Comparison of ENCODE assay signal across 19 cellular contexts in genomic region chr2:74387346-74387745, GRCh38. TPM values are rescaled to one million over a fixed set of nuclear protein-coding genes. Genes with fewer than 3 reads are reported as not detected.
DNase-seq lines count a peak whose midpoint lies in the region; ATAC-seq lines count a peak whose summit lies in the region.
"Had no signal": no experiment of that assay in that cellular context is flagged by ENCODE, and none has a peak within 500 bp of the region (broad histone marks: within the 10 kb centered on the region; RNA-seq: fewer than 3 reads in every experiment).

No MANE protein-coding gene starts in this region.

- H3K79me1 ChIP-seq in mesenchymal stem cell (replicated peaks; ENCODE audit: low read length, poor library complexity, severe bottlenecking): peaks cover 23% of the 10 kb centered on the region

- no peaks in the 10 kb centered on the region for H3K27me3 ChIP-seq in mesenchymal stem cell (ENCODE audit: control insufficient read depth in 1 of 2, insufficient read depth in 1 of 2, low read length in 2 of 2)
- H3K27me3 ChIP-seq: pancreas, stomach had no signal

- no peak overlapping the region for H3K4ac ChIP-seq in mesenchymal stem cell (ENCODE audit: low read depth in 1 of 2, low read length in 2 of 2)

- peaks cover 2 to 10% of the 10 kb centered on the region in 2 donors for H3K4me1 Mint-ChIP-seq in effector memory CD8-positive, alpha-beta T cell (ENCODE audit: low read depth in 2 of 2)

- no peak for ATAC-seq in GM19395 (IDR thresholded peaks at IDR 0.05; ENCODE audit: unreplicated experiment)
- no peak for ATAC-seq in GM18873 (IDR thresholded peaks at IDR 0.05; ENCODE audit: low FRiP score, unreplicated experiment)
- no peak for ATAC-seq in effector memory CD8-positive, alpha-beta T cell (replicated peaks)
- ATAC-seq: K562, pancreas had no signal

- no peak overlapping the region for H2BK120ac ChIP-seq in mesenchymal stem cell (ENCODE audit: low read depth, low read length)

- H3K27ac ChIP-seq in angular gyrus (ENCODE audit: low read depth, low read length) (peak overlapping the region; percentile 87), mesenchymal stem cell (ENCODE audit: low read length, poor library complexity, severe bottlenecking) (no peak overlapping the region)
- H3K27ac ChIP-seq: pancreas, stomach had no signal

- H3K4me3 Mint-ChIP-seq in effector memory CD8-positive, alpha-beta T cell: no peak overlapping the region
- H3K4me3 Mint-ChIP-seq: activated T-helper 1 cell treated with anti-CD3 and anti-CD28 coated beads, Interleukin-12 subunit alpha, Interleukin-12 subunit beta, Interleukin-2, Interleukin-4 antibody, amounts not matched to agents 30 ng/mL and 10 ng/mL and 1 ng/mL, durations not matched to agents 14 hours and 24 hours and 36 hours had no signal

- peak; percentile 41 for DNase-seq in AG08396 (ENCODE audit: low spot score)
- DNase-seq in GM03348 (ENCODE audit: low spot score): peak; percentile 54
- DNase-seq in mesenchymal stem cell: peak; percentile 31
- no peak for DNase-seq in stimulated activated CD4-positive, alpha-beta T cell treated with anti-CD3 and anti-CD28 coated beads, Interleukin-2, amount 100 ng/mL, for 24 hours
- DNase-seq in effector memory CD8-positive, alpha-beta T cell: no peak
- DNase-seq: activated CD4-positive, alpha-beta T cell treated with anti-CD3 and anti-CD28 coated beads, Interleukin-2, amount 50 U/mL, for 4 hours; amniotic stem cell; cortex of kidney; DMS153; left cardiac atrium; NCI-H1436; NCI-H345; pancreas; stomach had no signal

- no peak overlapping the region for H3K27ac Mint-ChIP-seq in effector memory CD8-positive, alpha-beta T cell
- H3K27ac Mint-ChIP-seq: activated T-helper 1 cell treated with anti-CD3 and anti-CD28 coated beads, Interleukin-12 subunit alpha, Interleukin-12 subunit beta, Interleukin-2, Interleukin-4 antibody, amounts not matched to agents 30 ng/mL and 10 ng/mL and 1 ng/mL, durations not matched to agents 14 hours and 24 hours and 36 hours had no signal

- H3K9me3 Mint-ChIP-seq in effector memory CD8-positive, alpha-beta T cell: no peaks in the 10 kb centered on the region
- H3K9me3 Mint-ChIP-seq: activated T-helper 1 cell treated with anti-CD3 and anti-CD28 coated beads, Interleukin-12 subunit alpha, Interleukin-12 subunit beta, Interleukin-2, Interleukin-4 antibody, amounts not matched to agents 30 ng/mL and 10 ng/mL and 1 ng/mL, durations not matched to agents 14 hours and 24 hours and 36 hours had no signal

- 91% methylated on average over 1 of the region's 1 CpG for WGBS in mesenchymal stem cell

- H3K27me3 Mint-ChIP-seq in effector memory CD8-positive, alpha-beta T cell: no peaks in the 10 kb centered on the region

- H2AK5ac ChIP-seq in mesenchymal stem cell (ENCODE audit: low read length, severe bottlenecking): no peak overlapping the region

- no peaks in the 10 kb centered on the region for H3K9me3 ChIP-seq in mesenchymal stem cell (ENCODE audit: control insufficient read depth, low read length)
- H3K9me3 ChIP-seq: pancreas, stomach had no signal

- H3K9ac ChIP-seq in mesenchymal stem cell (ENCODE audit: low read length): peak overlapping the region; percentile 52

- H2BK5ac ChIP-seq in mesenchymal stem cell (ENCODE audit: low read depth, low read length, poor library complexity, severe bottlenecking): no peak overlapping the region

- no peak overlapping the region for H3K18ac ChIP-seq in mesenchymal stem cell (ENCODE audit: low read depth in 1 of 2, low read length in 2 of 2)

- H3K4me2 ChIP-seq in mesenchymal stem cell (ENCODE audit: low read length, poor library complexity, severe bottlenecking): no peak overlapping the region

- peaks cover 7 to 10% of the 10 kb centered on the region in 2 experiments for H3K36me3 ChIP-seq in mesenchymal stem cell (ENCODE audit: control insufficient read depth in 1 of 2, insufficient read depth in 2 of 2, low read depth in 1 of 2, low read length in 2 of 2)
- H3K36me3 ChIP-seq: pancreas had no signal

- no peak overlapping the region for H4K91ac ChIP-seq in mesenchymal stem cell (ENCODE audit: low read length)

- H2AFZ ChIP-seq in mesenchymal stem cell (ENCODE audit: low read depth, low read length): no peak overlapping the region

- no peak overlapping the region for H2BK12ac ChIP-seq in mesenchymal stem cell (ENCODE audit: low read length in 2 of 2)

- H3K4me3 ChIP-seq in mesenchymal stem cell (ENCODE audit: insufficient read depth in 1 of 2, low read depth in 1 of 2, low read length in 2 of 2): peak overlapping the region in 1 of 2 experiments; percentile 17
- H3K4me3 ChIP-seq: K562, pancreas, stomach had no signal

- no peak overlapping the region for H2BK15ac ChIP-seq in mesenchymal stem cell (ENCODE audit: low read depth, poor library complexity, severe bottlenecking)

- H4K8ac ChIP-seq in mesenchymal stem cell (ENCODE audit: low read length): no peak overlapping the region

- peaks cover 1% of the 10 kb centered on the region for H3K4me1 ChIP-seq in mesenchymal stem cell (ENCODE audit: control insufficient read depth, insufficient read depth, low read depth, low read length)

- no peak overlapping the region for H3K14ac ChIP-seq in mesenchymal stem cell (ENCODE audit: low read length in 2 of 2)

- H3K23ac ChIP-seq in mesenchymal stem cell (ENCODE audit: low read length in 2 of 2): no peak overlapping the region

- H3K36me3 Mint-ChIP-seq in effector memory CD8-positive, alpha-beta T cell (ENCODE audit: insufficient read depth): peaks cover 9% of the 10 kb centered on the region

RNA-seq across cellular contexts. Expression of gene DCTN1, which starts 7.2 kb away (rescaled TPM):
- 188 TPM for polyA plus RNA-seq in mesenchymal stem cell (2013, experiment 1 of 2)
- 195 TPM for polyA plus RNA-seq in mesenchymal stem cell (2013, experiment 2 of 2)

RNA-seq across cellular contexts. Expression of gene C2orf81, which starts 34.1 kb away (rescaled TPM):
- polyA plus RNA-seq in mesenchymal stem cell (2013, experiment 1 of 2): 0.46 TPM
- polyA plus RNA-seq in mesenchymal stem cell (2013, experiment 2 of 2): 0.29 TPM

RNA-seq across cellular contexts. Expression of gene WDR54, which starts 34.2 kb away (rescaled TPM):
- polyA plus RNA-seq in mesenchymal stem cell (2013, experiment 1 of 2): 7.0 TPM
- polyA plus RNA-seq in mesenchymal stem cell (2013, experiment 2 of 2): 7.3 TPM

RNA-seq across cellular contexts. Expression of gene SLC4A5, which starts 44.1 kb away (rescaled TPM):
- polyA plus RNA-seq in mesenchymal stem cell (2013, experiment 1 of 2): 0.15 TPM
- 0.10 TPM for polyA plus RNA-seq in mesenchymal stem cell (2013, experiment 2 of 2)

RNA-seq across cellular contexts. Expression of gene RTKN, which starts 54.4 kb away (rescaled TPM):
- polyA plus RNA-seq in mesenchymal stem cell (2013, experiment 1 of 2): 8.7 TPM
- 8.2 TPM for polyA plus RNA-seq in mesenchymal stem cell (2013, experiment 2 of 2)

Comparison
In these comparisons a context has a peak if more than half of its experiments do, and no peak if none do; other contexts are left out.
1. DNase-seq: peak in AG08396 (single experiment), GM03348 (single experiment) and mesenchymal stem cell (single experiment); none in stimulated activated CD4-positive, alpha-beta T cell treated with anti-CD3 and anti-CD28 coated beads, Interleukin-2, amount 100 ng/mL, for 24 hours (0 of 2) and effector memory CD8-positive, alpha-beta T cell (0 of 3).